21 cellular contexts compared by ENCODE assay signal in the genomic region with DNA sequence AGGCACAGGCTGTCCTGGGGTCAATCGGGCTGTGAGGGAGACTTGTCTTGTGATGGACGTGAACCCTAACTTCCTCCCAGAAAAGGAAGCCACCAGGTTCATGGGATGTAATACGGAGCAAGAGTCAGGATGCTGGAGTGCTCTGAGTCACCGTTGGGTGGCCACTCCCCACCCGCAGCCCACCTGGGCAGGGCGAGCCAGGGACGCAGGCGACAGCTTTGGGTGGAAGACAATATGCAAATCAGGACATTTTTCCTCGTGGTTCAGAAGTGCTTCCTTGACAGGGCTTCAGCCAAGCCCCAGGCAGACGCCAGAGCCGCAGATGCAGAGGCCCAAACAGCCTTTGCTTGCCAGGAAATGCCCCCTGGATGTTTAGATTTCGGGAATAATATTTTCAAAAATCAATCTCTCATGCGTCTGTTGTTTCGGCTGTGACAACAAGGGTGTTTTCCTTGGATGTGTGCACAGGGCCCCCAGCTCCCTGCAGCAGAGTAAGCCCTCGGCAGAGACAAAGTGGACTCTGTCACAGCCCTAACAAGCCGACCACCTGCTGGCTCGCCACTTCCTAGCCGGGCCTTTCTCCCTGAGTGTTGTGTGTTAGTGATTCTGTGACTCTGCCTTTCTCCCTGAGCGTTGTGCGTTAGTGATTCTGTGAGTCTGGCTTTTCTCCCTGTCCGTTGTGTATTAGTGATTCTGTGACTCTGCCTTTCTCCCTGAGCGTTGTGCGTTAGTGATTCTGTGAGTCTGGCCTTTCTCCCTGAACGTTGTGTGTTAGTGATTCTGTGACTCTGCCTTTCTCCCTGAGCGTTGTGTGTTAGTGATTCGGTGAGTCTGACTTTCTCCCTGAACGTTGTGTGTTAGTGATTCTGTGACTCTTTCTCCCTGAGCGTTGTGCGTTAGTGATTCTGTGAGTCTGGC. TPM values are rescaled to one million over a fixed set of nuclear protein-coding genes. Genes with fewer than 3 reads are reported as not detected.
DNase-seq lines count a peak whose midpoint lies in the region; ATAC-seq and TF ChIP-seq lines count a peak whose summit lies in the region.
"Had no signal": no experiment of that assay in that cellular context is flagged by ENCODE, and none has a peak within 500 bp of the region (broad histone marks: within the 10 kb centered on the region; RNA-seq: fewer than 3 reads in every experiment).

No MANE protein-coding gene starts in this region.

- no peak overlapping the region for H3K9ac ChIP-seq in neural progenitor cell
- H3K9ac ChIP-seq: GM23248 had no signal

- H2AFZ ChIP-seq in neural progenitor cell (replicated peaks) = no peak overlapping the region
- H2AFZ ChIP-seq: GM23248 had no signal

- H3K4me3 Mint-ChIP-seq in neural progenitor cell = no peak overlapping the region
- H3K4me3 Mint-ChIP-seq: activated CD4-positive, alpha-beta T cell treated with anti-CD3 and anti-CD28 coated beads, Interleukin-2, amount 10 ng/mL, durations not matched to agents 24 days and 14 days; activated CD8-positive, alpha-beta memory T cell treated with anti-CD3 and anti-CD28 coated beads, Interleukin-2, amount 10 ng/mL, durations not matched to agents 7 days and 5 days; activated naive CD8-positive, alpha-beta T cell treated with anti-CD3 and anti-CD28 coated beads, Interleukin-2, amount 50 U/mL, for 24 hours; endodermal cell; nephron; T-cell had no signal

- H3K27me3 Mint-ChIP-seq in neural progenitor cell (ENCODE audit: insufficient read depth, low read depth) = peaks cover 8% of the 10 kb centered on the region

- H3K79me2 ChIP-seq in neural progenitor cell (ENCODE audit: low read depth) = no peaks in the 10 kb centered on the region

- H3K4me1 Mint-ChIP-seq in neural progenitor cell = peaks cover 47% of the 10 kb centered on the region
- H3K4me1 Mint-ChIP-seq: activated CD4-positive, alpha-beta T cell treated with anti-CD3 and anti-CD28 coated beads, Interleukin-2, amount 10 ng/mL, durations not matched to agents 24 days and 14 days; activated CD8-positive, alpha-beta memory T cell treated with anti-CD3 and anti-CD28 coated beads, Interleukin-2, amount 10 ng/mL, durations not matched to agents 7 days and 5 days; activated naive CD8-positive, alpha-beta T cell treated with anti-CD3 and anti-CD28 coated beads, Interleukin-2, amount 50 U/mL, for 24 hours; T-cell had no signal

- H3K36me3 Mint-ChIP-seq in neural progenitor cell = no peaks in the 10 kb centered on the region
- H3K36me3 Mint-ChIP-seq: activated CD8-positive, alpha-beta memory T cell treated with anti-CD3 and anti-CD28 coated beads, Interleukin-2, amount 10 ng/mL, durations not matched to agents 7 days and 5 days; T-cell had no signal

- DNase-seq in DMS53 (lab: John Stamatoyannopoulos, UW) = peak; percentile 42
- no peak for DNase-seq in DMS53 treated with DMSO at 0.1 percent for 48 hours (lab: John Stamatoyannopoulos, UW; ENCODE audit: unreplicated experiment)
- peak; percentile 20 for DNase-seq in DMS79 (lab: John Stamatoyannopoulos, UW)
- DNase-seq in SW480 (ENCODE audit: low spot score) = peak; percentile 88
- DNase-seq in neural progenitor cell (ENCODE audit: low spot score) = peak; percentile 48
- DNase-seq in omental fat pad (ENCODE audit: low spot score) = no peak
- DNase-seq: 8988T; activated CD4-positive, alpha-beta T cell treated with anti-CD3 and anti-CD28 coated beads, Interleukin-2, amount 10 ng/mL, durations not matched to agents 24 days and 14 days; activated CD8-positive, alpha-beta memory T cell treated with anti-CD3 and anti-CD28 coated beads, Interleukin-2, amount 10 ng/mL, durations not matched to agents 7 days and 5 days; activated naive CD8-positive, alpha-beta T cell treated with anti-CD3 and anti-CD28 coated beads, Interleukin-2, amount 50 U/mL, for 24 hours; brain microvascular endothelial cell; endodermal cell; GM23248; midbrain; NCI-H2029; SIG-M5; T-cell had no signal

- peak overlapping the region; percentile 27 for H3K4me2 ChIP-seq in neural progenitor cell

- H3K4me1 ChIP-seq in neural progenitor cell = peaks cover 20% of the 10 kb centered on the region

- TF ChIP-seq CTCF in neural progenitor cell (IDR thresholded peaks at IDR 0.05) (no peak), omental fat pad (IDR thresholded peaks at IDR 0.05) (no peak)

- ATAC-seq in omental fat pad (ENCODE audit: low FRiP score) (no peak), GM19467 (IDR thresholded peaks at IDR 0.05; ENCODE audit: unreplicated experiment) (no peak), HG02571 (IDR thresholded peaks at IDR 0.05; ENCODE audit: unreplicated experiment) (no peak)
- ATAC-seq: activated CD8-positive, alpha-beta memory T cell treated with anti-CD3 and anti-CD28 coated beads, Interleukin-2, amount 10 ng/mL, durations not matched to agents 7 days and 5 days; activated naive CD8-positive, alpha-beta T cell treated with anti-CD3 and anti-CD28 coated beads, Interleukin-2, amount 50 U/mL, for 24 hours; T-cell had no signal

- no peaks in the 10 kb centered on the region for H3F3A ChIP-seq in neural progenitor cell (ENCODE audit: low read depth)

- H3K9me3 Mint-ChIP-seq in neural progenitor cell = no peaks in the 10 kb centered on the region
- H3K9me3 Mint-ChIP-seq: activated CD4-positive, alpha-beta T cell treated with anti-CD3 and anti-CD28 coated beads, Interleukin-2, amount 10 ng/mL, durations not matched to agents 24 days and 14 days; activated naive CD8-positive, alpha-beta T cell treated with anti-CD3 and anti-CD28 coated beads, Interleukin-2, amount 50 U/mL, for 24 hours; endodermal cell; nephron; T-cell had no signal

- H3K36me3 ChIP-seq in neural progenitor cell = no peaks in the 10 kb centered on the region
- H3K36me3 ChIP-seq: brain microvascular endothelial cell had no signal

- peak overlapping the region; percentile 15 for H3K27ac Mint-ChIP-seq in neural progenitor cell
- H3K27ac Mint-ChIP-seq: activated CD4-positive, alpha-beta T cell treated with anti-CD3 and anti-CD28 coated beads, Interleukin-2, amount 10 ng/mL, durations not matched to agents 24 days and 14 days; activated CD8-positive, alpha-beta memory T cell treated with anti-CD3 and anti-CD28 coated beads, Interleukin-2, amount 10 ng/mL, durations not matched to agents 7 days and 5 days; activated naive CD8-positive, alpha-beta T cell treated with anti-CD3 and anti-CD28 coated beads, Interleukin-2, amount 50 U/mL, for 24 hours; endodermal cell; nephron; T-cell had no signal

- no peaks in the 10 kb centered on the region for H3K9me3 ChIP-seq in neural progenitor cell (ENCODE audit: low read depth)

- H3K27ac ChIP-seq in neural progenitor cell = no peak overlapping the region
- H3K27ac ChIP-seq: brain microvascular endothelial cell, coronary artery, GM23248 had no signal

- H4K20me1 ChIP-seq in neural progenitor cell (ENCODE audit: low read depth) = peaks cover 4% of the 10 kb centered on the region

- H3K27me3 ChIP-seq in neural progenitor cell = peaks cover 26% of the 10 kb centered on the region

- H3K4me3 ChIP-seq in neural progenitor cell = no peak overlapping the region
- H3K4me3 ChIP-seq: coronary artery, GM23248 had no signal

RNA-seq across cellular contexts. Expression of a gene that starts 11.8 kb away (rescaled TPM):
- total RNA-seq in neural progenitor cell (ENCODE audit: low replicate concordance) (1.4 and 3.6 TPM in 2 replicates), omental fat pad (1 to 10 TPM; 1.0 to 4.3 (median 1.7) TPM)

Comparison
In these comparisons a context has a peak if more than half of its experiments do, and no peak if none do; other contexts are left out.
1. DNase-seq: peak in DMS53 (single experiment), DMS79 (single experiment), SW480 (single experiment) and neural progenitor cell (single experiment); none in DMS53 treated with DMSO at 0.1 percent for 48 hours (single experiment) and omental fat pad (single experiment).